In the genomic region with DNA sequence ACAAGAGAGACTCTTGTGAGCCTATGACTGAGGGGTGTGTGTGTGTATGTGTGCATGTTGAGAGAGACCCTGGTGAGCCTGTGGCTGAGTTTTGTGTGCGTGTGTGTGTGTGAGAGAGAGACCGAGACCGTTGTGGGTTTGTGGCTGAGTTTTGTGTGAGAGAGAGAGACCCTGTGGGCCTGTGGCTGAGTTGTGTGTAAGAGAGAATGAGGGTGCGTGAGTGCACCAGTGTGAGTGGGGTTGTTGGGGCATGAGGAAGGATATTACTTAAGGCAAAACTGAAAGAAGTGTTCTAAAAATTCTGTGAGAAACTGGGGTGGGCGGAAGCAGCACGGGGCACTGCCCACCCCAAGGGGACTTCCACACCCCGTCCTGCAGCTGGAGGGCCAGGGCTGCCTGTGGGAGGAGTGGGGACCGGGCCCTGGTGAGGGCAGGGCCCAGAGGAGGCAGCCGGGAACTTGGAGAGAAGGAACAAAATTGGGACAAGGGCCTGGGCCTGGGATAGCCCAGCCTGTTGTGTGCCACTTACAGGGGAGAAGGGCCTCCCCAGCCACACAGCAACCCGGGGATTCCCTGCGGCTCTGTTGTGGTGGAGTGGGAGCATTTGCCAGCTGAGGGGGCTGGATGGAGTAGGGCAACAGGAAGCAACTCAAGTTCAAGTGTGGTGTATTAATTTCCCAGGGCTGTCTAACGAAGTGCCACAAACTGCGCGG, we compare ENCODE assay signal across 8 cellular contexts. TPM values are rescaled to one million over a fixed set of nuclear protein-coding genes. Genes with fewer than 3 reads are reported as not detected.
DNase-seq lines count a peak whose midpoint lies in the region; ATAC-seq and TF ChIP-seq lines count a peak whose summit lies in the region.

No MANE protein-coding gene starts in this region.

- no TSS peak for BruUV-seq in IMR-90 (replicated peaks; lab: Mats Ljungman, UMichigan)

- no peak for TF ChIP-seq RAD21 in IMR-90 (IDR thresholded peaks at IDR 0.05; ENCODE audit: low read length)

- peak overlapping the region; percentile 81 for H2AFZ ChIP-seq in IMR-90 (replicated peaks; ENCODE audit: low read length, poor library complexity)

- peak overlapping the region; percentile 36 for H2BK5ac ChIP-seq in IMR-90 (ENCODE audit: low read depth, low read length, poor library complexity, severe bottlenecking)

- H3K9me1 ChIP-seq in IMR-90 (ENCODE audit: insufficient read depth, low read length) = peaks cover 15% of the 10 kb centered on the region

- no peaks in the 10 kb centered on the region for H4K20me1 ChIP-seq in IMR-90 (ENCODE audit: insufficient read depth, low read length)

- in situ Hi-C loops in IMR-90 (cut with MboI; ENCODE audit: low sequenced_read_pairs) = no loop called here

- H4K8ac ChIP-seq in IMR-90 (ENCODE audit: low read depth in 2 of 2, low read length in 2 of 2) = peak overlapping the region; percentile 55 to 63

- H3K4me3 ChIP-seq in CD4-positive, alpha-beta memory T cell (ENCODE audit: low read length in 2 of 2) = peak overlapping the region; percentile 25 to 54
- no peak overlapping the region for H3K4me3 ChIP-seq in IMR-90 (ENCODE audit: insufficient read depth, low read depth, low read length)

- peaks cover 0 to 44% of the 10 kb centered on the region in 2 donors for H3K36me3 Mint-ChIP-seq in CD4-positive, alpha-beta memory T cell

- no peaks in the 10 kb centered on the region for H3K27me3 ChIP-seq in CD4-positive, alpha-beta memory T cell (ENCODE audit: insufficient read depth, low read length)
- H3K27me3 ChIP-seq in IMR-90 (ENCODE audit: control insufficient read depth, insufficient read depth, low read length) (no peaks in the 10 kb centered on the region), foreskin keratinocyte (no peaks in the 10 kb centered on the region)

- dilution Hi-C loops in IMR-90 (cut with HindIII; ENCODE audit: low sequenced_read_pairs, unreplicated experiment) = no loop called here

- WGBS in IMR-90 (ENCODE audit: extremely low coverage in 2 of 2, insufficient read length in 1 of 2), 2 experiments = 63% methylated on average over 9 of the region's 14 CpGs; no CpG with 5 or more reads in 1 of the 2 experiments

- peak overlapping the region; percentile 70 for H3K14ac ChIP-seq in IMR-90 (replicated peaks; ENCODE audit: low read depth, low read length)

- H4K5ac ChIP-seq in IMR-90 (ENCODE audit: low read depth, low read length) = peak overlapping the region; percentile 87

- peaks cover 8 to 49% of the 10 kb centered on the region in 2 experiments for H3K79me1 ChIP-seq in IMR-90 (ENCODE audit: low read depth in 1 of 2, low read length in 2 of 2)

- H4K91ac ChIP-seq in IMR-90 (ENCODE audit: insufficient read depth, low read depth, low read length) = peak overlapping the region; percentile 79

- TF ChIP-seq POLR2A in IMR-90 (IDR thresholded peaks at IDR 0.05; ENCODE audit: low read depth, low read length) = no peak

- POLR2A ChIA-PET in CD4-positive, alpha-beta memory T cell (lab: Charles Lee; ENCODE audit: partially characterized antibody) = interaction anchor here (0.8 to 19.4 kb wide), 12 partner anchors 9 to 86 kb away, joined by 3 to 546 read pairs (median 7); a partner anchor contains a TSS
- POLR2A ChIA-PET in IMR-90 (lab: Charles Lee; ENCODE audit: unreplicated experiment) = no interaction called here

- peak overlapping the region; percentile 12; the same call in 1 of the 2 replicates for H3K9ac ChIP-seq in IMR-90 (ENCODE audit: low read depth, low read length)

- H2BK15ac ChIP-seq in IMR-90 (ENCODE audit: low read depth, low read length) = peak overlapping the region; percentile 34; the same call in 2 of the 3 replicates

- ATAC-seq in GM21381 (IDR thresholded peaks at IDR 0.05; ENCODE audit: unreplicated experiment) (peak; percentile 42), IMR-90 (ENCODE audit: low read depth) (peak; percentile 30), foreskin keratinocyte (no peak)

- H3K9me3 Mint-ChIP-seq in CD4-positive, alpha-beta memory T cell = no peaks in the 10 kb centered on the region

- H3K27me3 Mint-ChIP-seq in CD4-positive, alpha-beta memory T cell = peaks cover 0 to 2% of the 10 kb centered on the region in 2 donors

- no peaks in the 10 kb centered on the region for H3K36me3 ChIP-seq in CD4-positive, alpha-beta memory T cell (ENCODE audit: insufficient read depth, low read length)
- no peaks in the 10 kb centered on the region for H3K36me3 ChIP-seq in IMR-90 (ENCODE audit: control insufficient read depth, insufficient read depth, low read length)

- no peak overlapping the region for H3K56ac ChIP-seq in IMR-90 (ENCODE audit: extremely low read depth, insufficient read depth, low read length)

- H2BK20ac ChIP-seq in IMR-90 (ENCODE audit: low read depth, low read length) = peak overlapping the region; percentile 47; the same call in 1 of the 2 replicates

- peak overlapping the region; percentile 74 for H3K18ac ChIP-seq in IMR-90 (ENCODE audit: low read depth, low read length)

- H3K27ac Mint-ChIP-seq in CD4-positive, alpha-beta memory T cell = peak overlapping the region; percentile 94 to 99 (median 96)

- H2BK120ac ChIP-seq in IMR-90 (ENCODE audit: low read depth, low read length) = peak overlapping the region; percentile 71

- peak overlapping the region; percentile 64 for H3K4me2 ChIP-seq in IMR-90 (ENCODE audit: low read depth, low read length)

- TF ChIP-seq CTCF in IMR-90 (conservative IDR thresholded peaks at IDR 0.05; ENCODE audit: low read depth, low read length) = no peak
- no peak for TF ChIP-seq CTCF in foreskin keratinocyte (conservative IDR thresholded peaks at IDR 0.05)

- peaks cover 65 to 88% (median 74%) of the 10 kb centered on the region in 4 donors for H3K4me1 Mint-ChIP-seq in CD4-positive, alpha-beta memory T cell

- H3K27ac ChIP-seq in CD4-positive, alpha-beta memory T cell (ENCODE audit: low read depth, low read length) = peak overlapping the region; percentile 88
- peak overlapping the region; percentile 7; the same call in 1 of the 2 replicates for H3K27ac ChIP-seq in IMR-90 (ENCODE audit: insufficient read depth, low read length)
- peak overlapping the region; percentile 96 for H3K27ac ChIP-seq in foreskin keratinocyte

- no peaks in the 10 kb centered on the region for H3K9me3 ChIP-seq in CD4-positive, alpha-beta memory T cell (ENCODE audit: control insufficient read depth in 1 of 2, low read length in 2 of 2)
- no peaks in the 10 kb centered on the region for H3K9me3 ChIP-seq in IMR-90 (ENCODE audit: control insufficient read depth, insufficient read depth, low read length)

- H3K4ac ChIP-seq in IMR-90 (ENCODE audit: low read depth, low read length) = peak overlapping the region; percentile 83

- H2AK9ac ChIP-seq in IMR-90 (replicated peaks; ENCODE audit: low read depth, low read length, poor library complexity) = peak overlapping the region; percentile 96

- peaks cover 91% of the 10 kb centered on the region for H3K4me1 ChIP-seq in CD4-positive, alpha-beta memory T cell (ENCODE audit: insufficient read depth, low read length)
- peaks cover 28% of the 10 kb centered on the region for H3K4me1 ChIP-seq in IMR-90 (ENCODE audit: control insufficient read depth, insufficient read depth, low read length)
- H3K4me1 ChIP-seq in foreskin keratinocyte = peaks cover 26% of the 10 kb centered on the region

- intact Hi-C loops in CD4-positive, alpha-beta memory T cell (cut with micrococcal nuclease) = loop anchor here (1.0 to 2.0 kb wide), 6 partner anchors 8 to 55 kb away; no protein-coding TSS in a partner anchor
- intact Hi-C loops in IMR-90 (cut with micrococcal nuclease) = no loop called here

- H3K4me3 Mint-ChIP-seq in CD4-positive, alpha-beta memory T cell = peak overlapping the region; percentile 78 to 92 (median 88)

- peak overlapping the region; percentile 81 for H2AK5ac ChIP-seq in IMR-90 (ENCODE audit: low read depth, low read length)

- H3K23ac ChIP-seq in IMR-90 (ENCODE audit: low read depth, low read length) = peak overlapping the region; percentile 89

- CTCF ChIA-PET in CD4-positive, alpha-beta memory T cell (lab: Charles Lee; ENCODE audit: partially characterized antibody) = interaction anchor here (0.7 to 5.5 kb wide), 11 partner anchors 8 to 86 kb away, joined by 3 to 43 read pairs (median 5); a partner anchor contains a TSS
- CTCF ChIA-PET in IMR-90 (lab: Yijun Ruan, JAX) = no interaction called here

- DNase-seq in CD4-positive, alpha-beta memory T cell = peak; percentile 81 to 94 (median 82)
- peak; percentile 53 for DNase-seq in IMR-90
- peak; percentile 82 for DNase-seq in activated CD8-positive, alpha-beta memory T cell treated with anti-CD3 and anti-CD28 coated beads, Interleukin-2, amount 50 U/mL, for 4 hours
- DNase-seq in foreskin keratinocyte = no peak
- DNase-seq in stimulated activated CD4-positive, alpha-beta T cell treated with anti-CD3 and anti-CD28 coated beads, Interleukin-1b, Interleukin-23, amount 100 ng/mL, for 4 hours (ENCODE audit: low read depth in 2 of 2) = peak; percentile 63 to 67
- DNase-seq in A172 (ENCODE audit: low spot score) = no peak
- no peak for DNase-seq in NCI-H1105 treated with DMSO at 0.1 percent for 48 hours (lab: John Stamatoyannopoulos, UW)

TF ChIP-seq in IMR-90, 13 proteins besides CTCF, POLR2A, EP300 and RAD21:
- TF ChIP-seq MAZ (IDR thresholded peaks at IDR 0.05; ENCODE audit: borderline replicate concordance, low read depth, low read length) = 0 out of 2 replicates have a peak, but pooled peaks have one; percentile 6
- TF ChIP-seq, protein P1, sequence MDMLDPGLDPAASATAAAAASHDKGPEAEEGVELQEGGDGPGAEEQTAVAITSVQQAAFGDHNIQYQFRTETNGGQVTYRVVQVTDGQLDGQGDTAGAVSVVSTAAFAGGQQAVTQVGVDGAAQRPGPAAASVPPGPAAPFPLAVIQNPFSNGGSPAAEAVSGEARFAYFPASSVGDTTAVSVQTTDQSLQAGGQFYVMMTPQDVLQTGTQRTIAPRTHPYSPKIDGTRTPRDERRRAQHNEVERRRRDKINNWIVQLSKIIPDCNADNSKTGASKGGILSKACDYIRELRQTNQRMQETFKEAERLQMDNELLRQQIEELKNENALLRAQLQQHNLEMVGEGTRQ (IDR thresholded peaks at IDR 0.05; ENCODE audit: low read depth, low read length) = no peak

RNA-seq across cellular contexts. Expression of a gene that starts 22.0 kb away (rescaled TPM):
- total RNA-seq in CD4-positive, alpha-beta memory T cell = 10 to 100 TPM; 62.5 to 65.6 TPM
- 10 to 100 TPM; 20.8 to 43.8 TPM for polyA plus RNA-seq in CD4-positive, alpha-beta memory T cell
- total RNA-seq in IMR-90 (2012; rRNA removed) (16.1 and 23.8 TPM in 2 replicates), foreskin keratinocyte (10.5 and 13.4 TPM in 2 replicates)
- polyA plus RNA-seq in IMR-90 (2012; rRNA removed) (8.2 and 8.4 TPM in 2 replicates), foreskin keratinocyte (3.8 and 4.1 TPM in 2 replicates)
- 3.9 and 4.9 TPM in 2 replicates for polyA plus RNA-seq in IMR-90 (2012; cell fraction: cytosol; rRNA removed)
- 10.1 and 26.3 TPM in 2 replicates for polyA plus RNA-seq in IMR-90 (2012; cell fraction: nucleus; rRNA removed; ENCODE audit: low replicate concordance)
- total RNA-seq in A172 (2014; rRNA removed; shearing (Covaris generic)) = 8.6 and 9.0 TPM in 2 replicates

Comparison
In these comparisons a context has a peak if more than half of its experiments do, and no peak if none do; other contexts are left out.
1. DNase-seq: peak in CD4-positive, alpha-beta memory T cell (5 of 5), IMR-90 (single experiment), activated CD8-positive, alpha-beta memory T cell treated with anti-CD3 and anti-CD28 coated beads, Interleukin-2, amount 50 U/mL, for 4 hours (single experiment) and stimulated activated CD4-positive, alpha-beta T cell treated with anti-CD3 and anti-CD28 coated beads, Interleukin-1b, Interleukin-23, amount 100 ng/mL, for 4 hours (2 of 2); none in foreskin keratinocyte (0 of 2), A172 (single experiment) and NCI-H1105 treated with DMSO at 0.1 percent for 48 hours (single experiment).
2. H3K27ac ChIP-seq: peak in every context shown above with its lines; median percentile 96 in foreskin keratinocyte; 88 in CD4-positive, alpha-beta memory T cell; 7 in IMR-90.